ENCODE assay signal across 1 cellular context in genomic region chr2:204491528-204491927, GRCh38.
TF ChIP-seq lines count a peak whose summit lies in the region.

No MANE protein-coding gene starts in this region.

TF ChIP-seq in GM23338, 12 proteins besides CTCF, POLR2A, EP300 and RAD21 (continued from another document):
- TF ChIP-seq CREB1 (CRISPR knock-in tag; IDR thresholded peaks at IDR 0.05; ENCODE audit: low read depth) (no peak), ETS1 (IDR thresholded peaks at IDR 0.05) (no peak)
